Comparison of ENCODE assay signal across 1 cellular context in genomic region chr2:212124597-212124996, GRCh38.
TF ChIP-seq lines count a peak whose summit lies in the region.

No MANE protein-coding gene starts in this region.

TF ChIP-seq in GM23338, 12 proteins besides CTCF, POLR2A, EP300 and RAD21 (continued from another document):
- TF ChIP-seq, protein P1, sequence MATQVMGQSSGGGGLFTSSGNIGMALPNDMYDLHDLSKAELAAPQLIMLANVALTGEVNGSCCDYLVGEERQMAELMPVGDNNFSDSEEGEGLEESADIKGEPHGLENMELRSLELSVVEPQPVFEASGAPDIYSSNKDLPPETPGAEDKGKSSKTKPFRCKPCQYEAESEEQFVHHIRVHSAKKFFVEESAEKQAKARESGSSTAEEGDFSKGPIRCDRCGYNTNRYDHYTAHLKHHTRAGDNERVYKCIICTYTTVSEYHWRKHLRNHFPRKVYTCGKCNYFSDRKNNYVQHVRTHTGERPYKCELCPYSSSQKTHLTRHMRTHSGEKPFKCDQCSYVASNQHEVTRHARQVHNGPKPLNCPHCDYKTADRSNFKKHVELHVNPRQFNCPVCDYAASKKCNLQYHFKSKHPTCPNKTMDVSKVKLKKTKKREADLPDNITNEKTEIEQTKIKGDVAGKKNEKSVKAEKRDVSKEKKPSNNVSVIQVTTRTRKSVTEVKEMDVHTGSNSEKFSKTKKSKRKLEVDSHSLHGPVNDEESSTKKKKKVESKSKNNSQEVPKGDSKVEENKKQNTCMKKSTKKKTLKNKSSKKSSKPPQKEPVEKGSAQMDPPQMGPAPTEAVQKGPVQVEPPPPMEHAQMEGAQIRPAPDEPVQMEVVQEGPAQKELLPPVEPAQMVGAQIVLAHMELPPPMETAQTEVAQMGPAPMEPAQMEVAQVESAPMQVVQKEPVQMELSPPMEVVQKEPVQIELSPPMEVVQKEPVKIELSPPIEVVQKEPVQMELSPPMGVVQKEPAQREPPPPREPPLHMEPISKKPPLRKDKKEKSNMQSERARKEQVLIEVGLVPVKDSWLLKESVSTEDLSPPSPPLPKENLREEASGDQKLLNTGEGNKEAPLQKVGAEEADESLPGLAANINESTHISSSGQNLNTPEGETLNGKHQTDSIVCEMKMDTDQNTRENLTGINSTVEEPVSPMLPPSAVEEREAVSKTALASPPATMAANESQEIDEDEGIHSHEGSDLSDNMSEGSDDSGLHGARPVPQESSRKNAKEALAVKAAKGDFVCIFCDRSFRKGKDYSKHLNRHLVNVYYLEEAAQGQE (IDR thresholded peaks at IDR 0.05; ENCODE audit: unreplicated experiment) = no peak
- TF ChIP-seq, protein P2, sequence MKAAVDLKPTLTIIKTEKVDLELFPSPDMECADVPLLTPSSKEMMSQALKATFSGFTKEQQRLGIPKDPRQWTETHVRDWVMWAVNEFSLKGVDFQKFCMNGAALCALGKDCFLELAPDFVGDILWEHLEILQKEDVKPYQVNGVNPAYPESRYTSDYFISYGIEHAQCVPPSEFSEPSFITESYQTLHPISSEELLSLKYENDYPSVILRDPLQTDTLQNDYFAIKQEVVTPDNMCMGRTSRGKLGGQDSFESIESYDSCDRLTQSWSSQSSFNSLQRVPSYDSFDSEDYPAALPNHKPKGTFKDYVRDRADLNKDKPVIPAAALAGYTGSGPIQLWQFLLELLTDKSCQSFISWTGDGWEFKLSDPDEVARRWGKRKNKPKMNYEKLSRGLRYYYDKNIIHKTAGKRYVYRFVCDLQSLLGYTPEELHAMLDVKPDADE (IDR thresholded peaks at IDR 0.05) = no peak
- TF ChIP-seq EZH2 (IDR thresholded peaks at IDR 0.05; ENCODE audit: low read depth, unreplicated experiment) = no peak
- no peak for TF ChIP-seq ZNF331 (CRISPR knock-in tag; IDR thresholded peaks at IDR 0.05; ENCODE audit: low read depth)
- TF ChIP-seq POLR2AphosphoS5 (IDR thresholded peaks at IDR 0.05; ENCODE audit: low read depth) = no peak
- no peak for TF ChIP-seq NANOG (IDR thresholded peaks at IDR 0.05; ENCODE audit: borderline replicate concordance)
- TF ChIP-seq STAT1 (IDR thresholded peaks at IDR 0.05; ENCODE audit: unreplicated experiment) = no peak
- TF ChIP-seq, protein P3, sequence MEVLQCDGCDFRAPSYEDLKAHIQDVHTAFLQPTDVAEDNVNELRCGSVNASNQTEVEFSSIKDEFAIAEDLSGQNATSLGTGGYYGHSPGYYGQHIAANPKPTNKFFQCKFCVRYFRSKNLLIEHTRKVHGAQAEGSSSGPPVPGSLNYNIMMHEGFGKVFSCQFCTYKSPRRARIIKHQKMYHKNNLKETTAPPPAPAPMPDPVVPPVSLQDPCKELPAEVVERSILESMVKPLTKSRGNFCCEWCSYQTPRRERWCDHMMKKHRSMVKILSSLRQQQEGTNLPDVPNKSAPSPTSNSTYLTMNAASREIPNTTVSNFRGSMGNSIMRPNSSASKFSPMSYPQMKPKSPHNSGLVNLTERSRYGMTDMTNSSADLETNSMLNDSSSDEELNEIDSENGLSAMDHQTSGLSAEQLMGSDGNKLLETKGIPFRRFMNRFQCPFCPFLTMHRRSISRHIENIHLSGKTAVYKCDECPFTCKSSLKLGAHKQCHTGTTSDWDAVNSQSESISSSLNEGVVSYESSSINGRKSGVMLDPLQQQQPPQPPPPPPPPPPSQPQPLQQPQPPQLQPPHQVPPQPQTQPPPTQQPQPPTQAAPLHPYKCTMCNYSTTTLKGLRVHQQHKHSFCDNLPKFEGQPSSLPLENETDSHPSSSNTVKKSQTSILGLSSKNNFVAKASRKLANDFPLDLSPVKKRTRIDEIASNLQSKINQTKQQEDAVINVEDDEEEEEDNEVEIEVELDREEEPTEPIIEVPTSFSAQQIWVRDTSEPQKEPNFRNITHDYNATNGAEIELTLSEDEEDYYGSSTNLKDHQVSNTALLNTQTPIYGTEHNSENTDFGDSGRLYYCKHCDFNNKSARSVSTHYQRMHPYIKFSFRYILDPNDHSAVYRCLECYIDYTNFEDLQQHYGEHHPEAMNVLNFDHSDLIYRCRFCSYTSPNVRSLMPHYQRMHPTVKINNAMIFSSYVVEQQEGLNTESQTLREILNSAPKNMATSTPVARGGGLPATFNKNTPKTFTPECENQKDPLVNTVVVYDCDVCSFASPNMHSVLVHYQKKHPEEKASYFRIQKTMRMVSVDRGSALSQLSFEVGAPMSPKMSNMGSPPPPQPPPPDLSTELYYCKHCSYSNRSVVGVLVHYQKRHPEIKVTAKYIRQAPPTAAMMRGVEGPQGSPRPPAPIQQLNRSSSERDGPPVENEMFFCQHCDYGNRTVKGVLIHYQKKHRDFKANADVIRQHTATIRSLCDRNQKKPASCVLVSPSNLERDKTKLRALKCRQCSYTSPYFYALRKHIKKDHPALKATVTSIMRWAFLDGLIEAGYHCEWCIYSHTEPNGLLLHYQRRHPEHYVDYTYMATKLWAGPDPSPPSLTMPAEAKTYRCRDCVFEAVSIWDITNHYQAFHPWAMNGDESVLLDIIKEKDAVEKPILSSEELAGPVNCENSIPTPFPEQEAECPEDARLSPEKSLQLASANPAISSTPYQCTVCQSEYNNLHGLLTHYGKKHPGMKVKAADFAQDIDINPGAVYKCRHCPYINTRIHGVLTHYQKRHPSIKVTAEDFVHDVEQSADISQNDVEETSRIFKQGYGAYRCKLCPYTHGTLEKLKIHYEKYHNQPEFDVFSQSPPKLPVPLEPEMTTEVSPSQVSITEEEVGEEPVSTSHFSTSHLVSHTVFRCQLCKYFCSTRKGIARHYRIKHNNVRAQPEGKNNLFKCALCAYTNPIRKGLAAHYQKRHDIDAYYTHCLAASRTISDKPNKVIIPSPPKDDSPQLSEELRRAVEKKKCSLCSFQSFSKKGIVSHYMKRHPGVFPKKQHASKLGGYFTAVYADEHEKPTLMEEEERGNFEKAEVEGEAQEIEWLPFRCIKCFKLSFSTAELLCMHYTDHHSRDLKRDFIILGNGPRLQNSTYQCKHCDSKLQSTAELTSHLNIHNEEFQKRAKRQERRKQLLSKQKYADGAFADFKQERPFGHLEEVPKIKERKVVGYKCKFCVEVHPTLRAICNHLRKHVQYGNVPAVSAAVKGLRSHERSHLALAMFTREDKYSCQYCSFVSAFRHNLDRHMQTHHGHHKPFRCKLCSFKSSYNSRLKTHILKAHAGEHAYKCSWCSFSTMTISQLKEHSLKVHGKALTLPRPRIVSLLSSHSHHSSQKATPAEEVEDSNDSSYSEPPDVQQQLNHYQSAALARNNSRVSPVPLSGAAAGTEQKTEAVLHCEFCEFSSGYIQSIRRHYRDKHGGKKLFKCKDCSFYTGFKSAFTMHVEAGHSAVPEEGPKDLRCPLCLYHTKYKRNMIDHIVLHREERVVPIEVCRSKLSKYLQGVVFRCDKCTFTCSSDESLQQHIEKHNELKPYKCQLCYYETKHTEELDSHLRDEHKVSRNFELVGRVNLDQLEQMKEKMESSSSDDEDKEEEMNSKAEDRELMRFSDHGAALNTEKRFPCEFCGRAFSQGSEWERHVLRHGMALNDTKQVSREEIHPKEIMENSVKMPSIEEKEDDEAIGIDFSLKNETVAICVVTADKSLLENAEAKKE (CRISPR knock-in tag; IDR thresholded peaks at IDR 0.05) = no peak
- no peak for TF ChIP-seq JUNB (IDR thresholded peaks at IDR 0.05; ENCODE audit: unreplicated experiment)
- TF ChIP-seq CREB1 (CRISPR knock-in tag; IDR thresholded peaks at IDR 0.05; ENCODE audit: low read depth) = no peak
